8 cellular contexts compared by ENCODE assay signal in genomic region chr4:159446266-159446976, GRCh38.
DNase-seq lines count a peak whose midpoint lies in the region; ATAC-seq lines count a peak whose summit lies in the region.

No MANE protein-coding gene starts in this region.

- DNase-seq in EL (peak; percentile 72), NCI-H446 treated with DMSO at 0.1 percent for 48 hours (lab: John Stamatoyannopoulos, UW) (peak; percentile 46), germinal center (ENCODE audit: low spot score) (peak; percentile 27), pons (ENCODE audit: low spot score) (peak; percentile 86), T-helper 9 cell (no peak)
- DNase-seq in activated T-cell treated with anti-CD3 and anti-CD28 coated beads, Interleukin-2, amount 50 U/mL, for 4 hours, result no peak

- no peaks in the 10 kb centered on the region for H3K9me3 Mint-ChIP-seq in activated T-cell treated with anti-CD3 and anti-CD28 coated beads, Interleukin-2, amount 50 U/mL, for 4 hours

- peaks cover 6% of the 10 kb centered on the region for H3K27me3 Mint-ChIP-seq in activated T-cell treated with anti-CD3 and anti-CD28 coated beads, Interleukin-2, amount 50 U/mL, for 4 hours (ENCODE audit: low read depth)

- no peaks in the 10 kb centered on the region for H3K36me3 Mint-ChIP-seq in activated T-cell treated with anti-CD3 and anti-CD28 coated beads, Interleukin-2, amount 50 U/mL, for 4 hours (ENCODE audit: insufficient read depth)

- H3K4me1 Mint-ChIP-seq in activated T-cell treated with anti-CD3 and anti-CD28 coated beads, Interleukin-2, amount 50 U/mL, for 4 hours (ENCODE audit: low read depth), result no peaks in the 10 kb centered on the region

- H3K4me3 Mint-ChIP-seq in activated T-cell treated with anti-CD3 and anti-CD28 coated beads, Interleukin-2, amount 50 U/mL, for 4 hours, result no peak overlapping the region

- ATAC-seq in GM19455 (IDR thresholded peaks at IDR 0.05; ENCODE audit: unreplicated experiment) (peak; percentile 100), HG03439 (IDR thresholded peaks at IDR 0.05; ENCODE audit: unreplicated experiment) (peak; percentile 100)
- peak; percentile 70 to 76 for ATAC-seq in activated T-cell treated with anti-CD3 and anti-CD28 coated beads, Interleukin-2, amount 50 U/mL, for 4 hours

Comparison
In these comparisons a context has a peak if more than half of its experiments do, and no peak if none do; other contexts are left out.
1. DNase-seq: peak in EL (single experiment), NCI-H446 treated with DMSO at 0.1 percent for 48 hours (single experiment), germinal center (single experiment) and pons (single experiment); none in activated T-cell treated with anti-CD3 and anti-CD28 coated beads, Interleukin-2, amount 50 U/mL, for 4 hours (single experiment) and T-helper 9 cell (single experiment).
2. Peak in every context shown above with its lines, with median percentiles within 50 percentile points of each other: ATAC-seq.